In the genomic region with DNA sequence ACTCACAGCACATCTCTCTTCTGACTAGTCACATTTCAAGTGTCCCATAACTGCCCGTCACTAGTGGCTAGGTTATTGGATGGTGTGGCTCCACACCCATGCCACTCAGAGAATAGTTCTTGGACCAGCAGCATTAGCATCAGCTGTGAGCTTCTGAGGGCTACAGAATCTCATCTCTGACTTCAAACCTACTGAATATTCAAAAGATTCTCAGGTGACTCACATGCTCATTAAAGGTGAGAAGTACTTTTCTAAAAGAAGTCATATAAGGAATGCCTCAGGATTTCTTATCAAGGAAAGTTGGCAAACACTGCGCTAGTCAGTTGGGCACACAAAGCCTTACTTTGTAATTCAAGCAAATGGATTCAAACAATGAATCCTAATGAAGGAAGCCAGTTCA, we compare ENCODE assay signal across 23 cellular contexts.
DNase-seq lines count a peak whose midpoint lies in the region; ATAC-seq and TF ChIP-seq lines count a peak whose summit lies in the region.
"Had no signal": no experiment of that assay in that cellular context is flagged by ENCODE, and none has a peak within 500 bp of the region (broad histone marks: within the 10 kb centered on the region; RNA-seq: fewer than 3 reads in every experiment).

No MANE protein-coding gene starts in this region.

- H3K4me1 Mint-ChIP-seq in endodermal cell (peaks cover 29% of the 10 kb centered on the region), progenitor cell of endocrine pancreas (ENCODE audit: low read depth) (peaks cover 5% of the 10 kb centered on the region)
- H3K4me1 Mint-ChIP-seq: CD14-positive monocyte; CD4-positive, alpha-beta memory T cell; CD4-positive, CD25-positive, alpha-beta regulatory T cell; CD8-positive, alpha-beta memory T cell had no signal

- ATAC-seq in GM21576 (IDR thresholded peaks at IDR 0.05; ENCODE audit: unreplicated experiment): no peak
- ATAC-seq: GM12878 had no signal

- no peak overlapping the region for H3K4me3 Mint-ChIP-seq in endodermal cell
- H3K4me3 Mint-ChIP-seq in progenitor cell of endocrine pancreas (ENCODE audit: low read depth): no peak overlapping the region
- H3K4me3 Mint-ChIP-seq: CD14-positive monocyte; CD4-positive, alpha-beta memory T cell; CD4-positive, CD25-positive, alpha-beta regulatory T cell; CD8-positive, alpha-beta memory T cell had no signal

- no peaks in the 10 kb centered on the region for H3K36me3 ChIP-seq in endodermal cell (ENCODE audit: control insufficient read depth, insufficient read depth, low read length)
- H3K36me3 ChIP-seq: BE2C, BLaER1 had no signal

- H3K9me3 Mint-ChIP-seq in endodermal cell (no peaks in the 10 kb centered on the region), progenitor cell of endocrine pancreas (ENCODE audit: low read depth) (no peaks in the 10 kb centered on the region)

- 83 to 86% methylated on average over 2 of the region's 2 CpGs for WGBS in endodermal cell (ENCODE audit: insufficient coverage in 1 of 2, insufficient read length in 1 of 2), 2 experiments

- peak; percentile 57 for DNase-seq in endodermal cell
- no peak for DNase-seq in progenitor cell of endocrine pancreas (ENCODE audit: low spot score, unreplicated experiment)
- no peak for DNase-seq in glomerular visceral epithelial cell (ENCODE audit: extremely low spot score)
- DNase-seq: 8988T; ACHN; BE2C; C1 segment of cervical spinal cord; CD4-positive, alpha-beta memory T cell; CD4-positive, CD25-positive, alpha-beta regulatory T cell; CD8-positive, alpha-beta memory T cell; COR-L47; DMS 273 treated with DMSO at 0.1 percent for 48 hours; DMS153; DMS53; DMS79; DND-41; EL; GDM1 had no signal

- no peak for TF ChIP-seq CTCF in 22Rv1 (IDR thresholded peaks at IDR 0.05)
- TF ChIP-seq CTCF in endodermal cell (conservative IDR thresholded peaks at IDR 0.05): no peak
- TF ChIP-seq CTCF in progenitor cell of endocrine pancreas (IDR thresholded peaks at IDR 0.05; ENCODE audit: unreplicated experiment): no peak

- H3K4me3 ChIP-seq in endodermal cell (ENCODE audit: low read length): no peak overlapping the region
- H3K4me3 ChIP-seq: BLaER1, GM12878 had no signal

- H3K27me3 Mint-ChIP-seq in endodermal cell (ENCODE audit: insufficient read depth) (no peaks in the 10 kb centered on the region), progenitor cell of endocrine pancreas (no peaks in the 10 kb centered on the region)
- H3K27me3 Mint-ChIP-seq: CD4-positive, alpha-beta memory T cell; CD4-positive, CD25-positive, alpha-beta regulatory T cell had no signal

- H3K27ac Mint-ChIP-seq in endodermal cell (peak overlapping the region; percentile 30), progenitor cell of endocrine pancreas (peak overlapping the region; percentile 79)
- H3K27ac Mint-ChIP-seq: CD14-positive monocyte; CD4-positive, alpha-beta memory T cell; CD4-positive, CD25-positive, alpha-beta regulatory T cell; CD8-positive, alpha-beta memory T cell had no signal

- H3K36me3 Mint-ChIP-seq in endodermal cell (ENCODE audit: low read depth): no peaks in the 10 kb centered on the region
- no peaks in the 10 kb centered on the region for H3K36me3 Mint-ChIP-seq in progenitor cell of endocrine pancreas (ENCODE audit: insufficient read depth)
- H3K36me3 Mint-ChIP-seq: CD14-positive monocyte; CD4-positive, alpha-beta memory T cell; CD4-positive, CD25-positive, alpha-beta regulatory T cell; CD8-positive, alpha-beta memory T cell had no signal

- no peaks in the 10 kb centered on the region for H3K27me3 ChIP-seq in endodermal cell (ENCODE audit: control insufficient read depth, insufficient read depth, low read length, poor library complexity, severe bottlenecking)
- H3K27me3 ChIP-seq: BE2C, BLaER1 had no signal

- peaks cover 4% of the 10 kb centered on the region for H3K4me1 ChIP-seq in endodermal cell (ENCODE audit: control insufficient read depth, insufficient read depth, low read length)
- H3K4me1 ChIP-seq: BE2C, BLaER1 had no signal

- no peaks in the 10 kb centered on the region for H3K9me3 ChIP-seq in endodermal cell (ENCODE audit: control insufficient read depth, low read length)
- H3K9me3 ChIP-seq: BE2C, BLaER1 had no signal

- H3K9ac ChIP-seq in endodermal cell (ENCODE audit: extremely low read depth, low read length, poor library complexity, severe bottlenecking): no peak overlapping the region
- H3K9ac ChIP-seq: BLaER1 had no signal

- H3K27ac ChIP-seq in 22Rv1: 0 out of 2 replicates have a peak overlapping the region, but pooled peaks have one; percentile 7
- no peak overlapping the region for H3K27ac ChIP-seq in endodermal cell (ENCODE audit: low read depth, low read length)
- H3K27ac ChIP-seq: BLaER1 had no signal
